In the genomic region with DNA sequence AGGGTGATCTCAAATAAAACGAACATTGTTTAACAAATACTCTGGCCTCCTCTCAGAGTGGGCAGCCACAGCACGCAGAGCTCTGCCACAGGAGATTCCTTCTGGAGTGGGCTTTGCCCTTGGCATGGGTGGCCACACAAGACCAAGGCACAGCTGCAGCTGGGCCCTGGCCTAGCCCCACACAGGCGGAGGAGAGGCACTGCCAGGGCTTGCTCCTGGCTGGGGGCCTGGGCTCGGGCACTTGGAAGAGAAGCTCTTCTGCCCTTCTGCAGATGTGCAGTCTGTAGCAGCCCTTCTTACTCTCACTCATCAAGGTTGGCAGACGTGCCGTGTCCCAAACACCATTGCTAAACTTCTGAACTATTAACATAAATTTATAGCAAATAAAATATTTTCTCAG, we compare ENCODE assay signal across 11 cellular contexts.
DNase-seq lines count a peak whose midpoint lies in the region; ATAC-seq and TF ChIP-seq lines count a peak whose summit lies in the region.
"Had no signal": no experiment of that assay in that cellular context is flagged by ENCODE, and none has a peak within 500 bp of the region (broad histone marks: within the 10 kb centered on the region; RNA-seq: fewer than 3 reads in every experiment).

No MANE protein-coding gene starts in this region.

- no peaks in the 10 kb centered on the region for H3K9me3 ChIP-seq in CD8-positive, alpha-beta T cell (ENCODE audit: low read length)
- no peaks in the 10 kb centered on the region for H3K9me3 ChIP-seq in heart right ventricle
- H3K9me3 ChIP-seq in spleen, result no peaks in the 10 kb centered on the region
- H3K9me3 ChIP-seq: ovary had no signal

- no peak for ATAC-seq in CD8-positive, alpha-beta T cell
- ATAC-seq in heart right ventricle (peak in 5 of 8 donors; percentile 15 to 46 (median 24)), HG02852 (IDR thresholded peaks at IDR 0.05; ENCODE audit: unreplicated experiment) (no peak), GM21515 (IDR thresholded peaks at IDR 0.05; ENCODE audit: unreplicated experiment) (no peak)

- CTCF ChIA-PET in CD8-positive, alpha-beta T cell (lab: Charles Lee), result interaction anchor here (1.0 kb wide), 1 partner anchor 27 kb away, joined by 3 read pairs; no protein-coding TSS in a partner anchor
- CTCF ChIA-PET in activated CD4-positive, alpha-beta memory T cell treated with anti-CD3 and anti-CD28 coated beads, Interleukin-2, amount 10 ng/mL, durations not matched to agents 7 days and 5 days (lab: Charles Lee), result interaction anchor here (1.4 to 2.1 kb wide), 3 partner anchors 12 to 235 kb away, joined by 3 to 7 read pairs (median 4); no protein-coding TSS in a partner anchor

- intact Hi-C loops in CD8-positive, alpha-beta T cell (cut with DNase I, micrococcal nuclease), result loop anchor here in 1 of 2 experiments (5.0 kb wide), 1 partner anchor 65 kb away; no protein-coding TSS in a partner anchor
- intact Hi-C loops in heart right ventricle (cut with DNase I) (loop anchor here in 9 of 10 donors (5.0 to 10.0 kb wide), 5 partner anchors 35 to 280 kb away; no protein-coding TSS in a partner anchor), spleen (cut with DNase I; ENCODE audit: low total_unique reads) (no loop called here)

- WGBS in heart right ventricle, 2 donors, result 51 to 71% methylated on average over 6 of the region's 6 CpGs
- WGBS in spleen, 5 donors, result 84 to 97% (median 93%) methylated on average over 6 of the region's 6 CpGs

- TF ChIP-seq CTCF in CD8-positive, alpha-beta T cell (IDR thresholded peaks at IDR 0.05), result no peak
- no peak for TF ChIP-seq CTCF in heart right ventricle (IDR thresholded peaks at IDR 0.05)
- no peak for TF ChIP-seq CTCF in spleen (IDR thresholded peaks at IDR 0.05 in 8 of 11, conservative IDR thresholded peaks at IDR 0.05 in 3 of 11)

- peak overlapping the region; percentile 99 for H3K27ac Mint-ChIP-seq in CD8-positive, alpha-beta T cell
- H3K27ac Mint-ChIP-seq in activated CD4-positive, alpha-beta memory T cell treated with anti-CD3 and anti-CD28 coated beads, Interleukin-2, amount 10 ng/mL, durations not matched to agents 7 days and 5 days, result peak overlapping the region; percentile 100

- no peak for DNase-seq in CD8-positive, alpha-beta T cell
- DNase-seq in activated CD4-positive, alpha-beta memory T cell treated with anti-CD3 and anti-CD28 coated beads, Interleukin-2, amount 10 ng/mL, durations not matched to agents 7 days and 5 days, result no peak
- no peak for DNase-seq in heart right ventricle
- DNase-seq in spleen, result peak; percentile 78
- no peak for DNase-seq in NCI-H345 (lab: John Stamatoyannopoulos, UW)
- DNase-seq in HuH-7.5 (ENCODE audit: low spot score), result no peak
- DNase-seq: islet precursor cell, PC-9 had no signal

- POLR2A ChIA-PET in CD8-positive, alpha-beta T cell (lab: Charles Lee), result interaction anchor here (0.7 to 1.0 kb wide), 3 partner anchors 9 to 66 kb away, joined by 3 to 5 read pairs (median 4); no protein-coding TSS in a partner anchor
- POLR2A ChIA-PET in activated CD4-positive, alpha-beta memory T cell treated with anti-CD3 and anti-CD28 coated beads, Interleukin-2, amount 10 ng/mL, durations not matched to agents 7 days and 5 days (lab: Charles Lee), result interaction anchor here (0.8 to 3.7 kb wide), 7 partner anchors 10 to 120 kb away, joined by 3 to 29 read pairs (median 4); a partner anchor contains a TSS

- no peaks in the 10 kb centered on the region for H3K36me3 ChIP-seq in CD8-positive, alpha-beta T cell (ENCODE audit: insufficient read depth, low read length)
- peaks cover 0 to 42% (median 0%) of the 10 kb centered on the region in 9 donors for H3K36me3 ChIP-seq in heart right ventricle
- H3K36me3 ChIP-seq in spleen, result peaks cover 0 to 21% (median 0%) of the 10 kb centered on the region in 6 donors
- H3K36me3 ChIP-seq: ovary had no signal

- peaks cover 89% of the 10 kb centered on the region for H3K4me1 Mint-ChIP-seq in CD8-positive, alpha-beta T cell (ENCODE audit: low read depth)
- peaks cover 92% of the 10 kb centered on the region for H3K4me1 Mint-ChIP-seq in activated CD4-positive, alpha-beta memory T cell treated with anti-CD3 and anti-CD28 coated beads, Interleukin-2, amount 10 ng/mL, durations not matched to agents 7 days and 5 days

- peak overlapping the region; percentile 42 for H3K27ac ChIP-seq in CD8-positive, alpha-beta T cell (ENCODE audit: low read depth, low read length)
- H3K27ac ChIP-seq in heart right ventricle (peak overlapping the region in 7 of 10 donors; percentile 2 to 91 (median 53)), spleen (peak overlapping the region; percentile 22 to 89 (median 82))
- H3K27ac ChIP-seq: PC-9 had no signal

- no peaks in the 10 kb centered on the region for H3K27me3 Mint-ChIP-seq in CD8-positive, alpha-beta T cell (ENCODE audit: low read depth)
- H3K27me3 Mint-ChIP-seq in activated CD4-positive, alpha-beta memory T cell treated with anti-CD3 and anti-CD28 coated beads, Interleukin-2, amount 10 ng/mL, durations not matched to agents 7 days and 5 days, result no peaks in the 10 kb centered on the region

- H3K36me3 Mint-ChIP-seq in CD8-positive, alpha-beta T cell, result peaks cover 39% of the 10 kb centered on the region
- peaks cover 77% of the 10 kb centered on the region for H3K36me3 Mint-ChIP-seq in activated CD4-positive, alpha-beta memory T cell treated with anti-CD3 and anti-CD28 coated beads, Interleukin-2, amount 10 ng/mL, durations not matched to agents 7 days and 5 days (ENCODE audit: low read depth)

- H3K4me3 Mint-ChIP-seq in CD8-positive, alpha-beta T cell, result no peak overlapping the region
- no peak overlapping the region for H3K4me3 Mint-ChIP-seq in activated CD4-positive, alpha-beta memory T cell treated with anti-CD3 and anti-CD28 coated beads, Interleukin-2, amount 10 ng/mL, durations not matched to agents 7 days and 5 days

- no peak overlapping the region for H3K4me3 ChIP-seq in CD8-positive, alpha-beta T cell (ENCODE audit: low read depth, low read length)
- H3K4me3 ChIP-seq in heart right ventricle (no peak overlapping the region), spleen (no peak overlapping the region)
- H3K4me3 ChIP-seq: ovary, PC-9 had no signal

- H3K4me1 ChIP-seq in CD8-positive, alpha-beta T cell (ENCODE audit: insufficient read depth, low read length), result peaks cover 82% of the 10 kb centered on the region
- H3K4me1 ChIP-seq in heart right ventricle, result peaks cover 0 to 75% (median 42%) of the 10 kb centered on the region in 9 donors
- peaks cover 27 to 86% (median 61%) of the 10 kb centered on the region in 6 donors for H3K4me1 ChIP-seq in spleen

- H3K9me3 Mint-ChIP-seq in CD8-positive, alpha-beta T cell, result no peaks in the 10 kb centered on the region
- no peaks in the 10 kb centered on the region for H3K9me3 Mint-ChIP-seq in activated CD4-positive, alpha-beta memory T cell treated with anti-CD3 and anti-CD28 coated beads, Interleukin-2, amount 10 ng/mL, durations not matched to agents 7 days and 5 days

- TF ChIP-seq POLR2A in spleen (IDR thresholded peaks at IDR 0.05), result no peak

- no peaks in the 10 kb centered on the region for H3K27me3 ChIP-seq in CD8-positive, alpha-beta T cell (ENCODE audit: insufficient read depth, low read length)
- H3K27me3 ChIP-seq in heart right ventricle (no peaks in the 10 kb centered on the region), spleen (replicated peaks in 1 of 7) (no peaks in the 10 kb centered on the region)
- H3K27me3 ChIP-seq: ovary had no signal

Comparison
In these comparisons a context has a peak if more than half of its experiments do, and no peak if none do; other contexts are left out.
1. ATAC-seq: peak in heart right ventricle (5 of 8); none in CD8-positive, alpha-beta T cell (single experiment), HG02852 (single experiment) and GM21515 (single experiment).
2. Peak in every context shown above with its lines, with median percentiles within 50 percentile points of each other: H3K27ac ChIP-seq.